Comparison of ENCODE assay signal across 10 cellular contexts in the genomic region with DNA sequence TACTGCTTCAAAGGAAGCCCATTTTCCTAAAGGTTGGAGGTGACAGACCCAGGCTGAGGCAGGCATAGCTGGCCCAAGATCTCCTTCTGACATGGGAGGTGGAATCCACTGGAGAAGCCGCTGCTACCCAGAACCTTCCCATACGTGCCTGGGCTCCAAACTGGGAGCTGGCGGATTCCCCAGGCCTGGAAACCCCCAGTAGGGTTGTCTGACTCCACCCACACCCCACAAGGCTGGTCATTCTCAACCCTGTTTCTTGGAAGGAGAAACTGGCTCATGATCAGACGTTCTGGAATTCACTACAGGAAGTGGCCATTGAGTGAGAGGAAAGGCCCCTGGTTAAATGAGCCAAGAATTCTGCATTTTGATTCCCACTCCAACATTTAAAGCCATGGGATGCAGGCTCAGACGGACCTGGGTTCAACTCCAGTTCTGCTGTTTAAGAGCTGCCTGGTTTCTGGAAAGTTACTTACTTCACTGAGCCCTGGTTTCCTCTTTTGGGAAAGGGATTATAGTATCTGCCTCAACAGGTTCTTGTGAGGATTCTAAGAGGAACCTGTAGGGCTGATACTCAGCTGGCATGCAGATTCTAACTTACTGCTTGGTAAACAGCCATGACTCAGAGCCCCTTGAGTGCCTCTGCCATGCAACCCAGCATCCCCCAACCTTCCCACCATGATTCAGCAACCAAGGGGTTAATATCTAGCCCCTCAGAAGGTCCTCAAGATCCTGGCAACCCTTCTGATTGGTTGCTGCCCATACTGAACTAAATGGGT. TPM values are rescaled to one million over a fixed set of nuclear protein-coding genes. Genes with fewer than 3 reads are reported as not detected.
DNase-seq lines count a peak whose midpoint lies in the region; ATAC-seq and TF ChIP-seq lines count a peak whose summit lies in the region.
"Had no signal": no experiment of that assay in that cellular context is flagged by ENCODE, and none has a peak within 500 bp of the region (broad histone marks: within the 10 kb centered on the region; RNA-seq: fewer than 3 reads in every experiment).

No MANE protein-coding gene starts in this region.

- no peaks in the 10 kb centered on the region for H3K27me3 ChIP-seq in esophagus squamous epithelium
- H3K27me3 ChIP-seq in gastrocnemius medialis, result no peaks in the 10 kb centered on the region

- H3K36me3 ChIP-seq in esophagus squamous epithelium, result no peaks in the 10 kb centered on the region
- H3K36me3 ChIP-seq in gastrocnemius medialis, result no peaks in the 10 kb centered on the region

- peak; percentile 83 for ATAC-seq in omental fat pad (ENCODE audit: low FRiP score)
- ATAC-seq in gastrocnemius medialis, result no peak

- no peak overlapping the region for H3K4me3 ChIP-seq in AG10803 (ENCODE audit: low read length)
- no peak overlapping the region for H3K4me3 ChIP-seq in esophagus squamous epithelium
- H3K4me3 ChIP-seq in gastrocnemius medialis, result no peak overlapping the region

- H3K27ac ChIP-seq in RWPE1 (peak overlapping the region; percentile 81), esophagus squamous epithelium (peak overlapping the region; percentile 65 to 77 (median 75)), gastrocnemius medialis (no peak overlapping the region)

- POLR2A ChIA-PET in RWPE1 (lab: Yijun Ruan, JAX; ENCODE audit: low non-redundant PET), result no interaction called here

- in situ Hi-C loops in gastrocnemius medialis (cut with MboI; ENCODE audit: low sequenced_read_pairs in 4 of 4), result no loop called here

- intact Hi-C loops in esophagus squamous epithelium (cut with DNase I), result no loop called here
- intact Hi-C loops in gastrocnemius medialis (cut with DNase I; ENCODE audit: low total_unique reads), result no loop called here

- H3K4me1 ChIP-seq in esophagus squamous epithelium, result peaks cover 53 to 85% (median 60%) of the 10 kb centered on the region in 3 donors
- H3K4me1 ChIP-seq in gastrocnemius medialis, result peaks cover 8 to 23% of the 10 kb centered on the region in 2 donors

- no peaks in the 10 kb centered on the region for H3K9me3 ChIP-seq in esophagus squamous epithelium
- no peaks in the 10 kb centered on the region for H3K9me3 ChIP-seq in gastrocnemius medialis

- TF ChIP-seq POLR2A in esophagus squamous epithelium (IDR thresholded peaks at IDR 0.05) (no peak), gastrocnemius medialis (IDR thresholded peaks at IDR 0.05) (no peak)

- CTCF ChIA-PET in RWPE1 (lab: Yijun Ruan, JAX), result interaction anchor here (0.6 kb wide), 1 partner anchor 29 kb away, joined by 3 read pairs; no protein-coding TSS in a partner anchor

- no peak for TF ChIP-seq CTCF in AG10803 (conservative IDR thresholded peaks at IDR 0.05; ENCODE audit: low read length)
- no peak for TF ChIP-seq CTCF in RWPE1 (conservative IDR thresholded peaks at IDR 0.05; ENCODE audit: low read depth)
- peak in 1 of 6 experiments; percentile 19 for TF ChIP-seq CTCF in esophagus squamous epithelium (IDR thresholded peaks at IDR 0.05)
- TF ChIP-seq CTCF in omental fat pad (IDR thresholded peaks at IDR 0.05), result no peak
- TF ChIP-seq CTCF in gastrocnemius medialis (IDR thresholded peaks at IDR 0.05 in 4 of 5, conservative IDR thresholded peaks at IDR 0.05 in 1 of 5), result no peak

- WGBS in esophagus squamous epithelium, 2 donors, result 7 to 17% methylated on average over 3 of the region's 5 CpGs

- peak; percentile 85 for DNase-seq in AG10803 (ENCODE audit: low read depth)
- DNase-seq in RWPE1 (ENCODE audit: low spot score), result peak; percentile 40
- DNase-seq in esophagus squamous epithelium (lab: John Stamatoyannopoulos, UW), result no peak
- no peak for DNase-seq in omental fat pad (ENCODE audit: low spot score)
- DNase-seq in NCI-H526 treated with DMSO at 0.1 percent for 48 hours (lab: John Stamatoyannopoulos, UW), result no peak
- no peak for DNase-seq in activated naive CD4-positive, alpha-beta T cell (lab: John Stamatoyannopoulos, UW)
- DNase-seq in GDM1 (lab: John Stamatoyannopoulos, UW), result no peak
- no peak for DNase-seq in gastrocnemius medialis
- DNase-seq: COR-L47, NCI-H524 treated with DMSO at 0.1 percent for 48 hours had no signal

RNA-seq across cellular contexts. Expression of a gene that starts 19.4 kb away (rescaled TPM):
- total RNA-seq in esophagus squamous epithelium (10 to 100 TPM; 51.4 to 95.9 (median 88.4) TPM), omental fat pad (100 to 1,000 TPM; 153 to 281 (median 161) TPM), gastrocnemius medialis (10 to 100 TPM; 10.2 to 23.9 (median 15.8) TPM)

Comparison
In these comparisons a context has a peak if more than half of its experiments do, and no peak if none do; other contexts are left out.
1. DNase-seq: peak in AG10803 (single experiment) and RWPE1 (single experiment); none in esophagus squamous epithelium (single experiment), omental fat pad (single experiment), NCI-H526 treated with DMSO at 0.1 percent for 48 hours (single experiment), activated naive CD4-positive, alpha-beta T cell (0 of 4), GDM1 (single experiment) and gastrocnemius medialis (0 of 2).
2. H3K27ac ChIP-seq: peak in RWPE1 (single experiment) and esophagus squamous epithelium (4 of 4); none in gastrocnemius medialis (0 of 4).